8 cellular contexts compared by ENCODE assay signal in the genomic region with DNA sequence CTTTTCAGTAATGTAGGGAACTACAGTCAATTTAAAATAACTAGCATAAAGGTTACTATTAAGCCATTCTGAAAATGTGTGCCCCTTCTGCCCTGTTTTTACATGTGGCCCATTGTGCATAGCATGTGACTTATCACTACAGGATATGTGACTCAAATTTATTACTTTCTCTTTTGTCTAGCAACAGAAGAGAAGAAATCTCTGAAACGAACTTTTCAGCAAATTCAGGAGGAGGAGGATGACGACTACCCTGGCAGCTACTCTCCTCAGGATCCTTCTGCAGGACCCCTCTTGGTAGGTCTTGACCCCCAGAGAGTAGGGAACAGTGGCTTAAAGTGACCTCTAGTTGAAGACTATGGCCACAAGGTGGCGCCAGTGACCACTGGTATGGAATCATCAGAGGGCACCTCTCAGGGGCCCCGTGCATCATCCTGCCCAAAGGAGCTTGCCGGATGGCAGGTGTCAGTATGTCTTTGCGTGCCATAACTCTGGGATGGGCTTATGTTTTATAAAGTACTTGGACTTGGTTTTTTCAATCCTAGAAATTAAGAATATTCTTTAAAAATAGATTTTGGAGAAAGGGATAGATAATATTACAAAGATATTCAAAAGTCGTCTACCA. TPM values are rescaled to one million over a fixed set of nuclear protein-coding genes. Genes with fewer than 3 reads are reported as not detected.
DNase-seq lines count a peak whose midpoint lies in the region; ATAC-seq, FAIRE-seq and TF ChIP-seq lines count a peak whose summit lies in the region.

No MANE protein-coding gene starts in this region.

- no peak overlapping the region for H4K5ac ChIP-seq in H1 (ENCODE audit: insufficient read length, low read depth, low read length)

- H4K20me1 ChIP-seq in H1 (replicated peaks in 1 of 2; ENCODE audit: control insufficient read depth in 1 of 2, insufficient read depth in 2 of 2, low read length in 2 of 2) = peaks cover 0 to 8% of the 10 kb centered on the region in 2 experiments

- H3K4me3 ChIP-seq in H1 (ENCODE audit: extremely low read depth in 1 of 4, insufficient read depth in 2 of 4, low read depth in 3 of 4, low read length in 4 of 4) = no peak overlapping the region

- no peak overlapping the region for H2BK120ac ChIP-seq in H1 (replicated peaks; ENCODE audit: low read depth, low read length)

- TF ChIP-seq CTCF in GM12874 (IDR thresholded peaks at IDR 0.05; ENCODE audit: insufficient read depth, low read depth, low read length) = peak; percentile 70
- peak; percentile 72 to 94 (median 90) for TF ChIP-seq CTCF in H1 (IDR thresholded peaks at IDR 0.05; ENCODE audit: control extremely low read depth in 1 of 3, insufficient read depth in 1 of 3, low read depth in 1 of 3, low read length in 3 of 3)

- H3K18ac ChIP-seq in H1 (ENCODE audit: extremely low read depth, low read length) = no peak overlapping the region

- no peaks in the 10 kb centered on the region for H3K9me3 ChIP-seq in H1 (ENCODE audit: insufficient read depth in 2 of 2, low read depth in 1 of 2, low read length in 1 of 2)

- H3K9ac ChIP-seq in H1 (replicated peaks in 1 of 4; ENCODE audit: extremely low read depth in 1 of 4, low read depth in 3 of 4, low read length in 3 of 4) = no peak overlapping the region

- ATAC-seq in HG03442 (IDR thresholded peaks at IDR 0.05; ENCODE audit: unreplicated experiment) = no peak

- no peak overlapping the region for H2BK5ac ChIP-seq in H1 (ENCODE audit: low read depth, low read length)

- no peak overlapping the region for H3K14ac ChIP-seq in H1 (ENCODE audit: insufficient read length)

- no peak overlapping the region for H3K4me2 ChIP-seq in H1 (ENCODE audit: insufficient read depth in 1 of 2, low read depth in 2 of 2, low read length in 2 of 2)

- 53% methylated on average over 7 of the region's 7 CpGs; no CpG with 5 or more reads in 1 of the 2 experiments for WGBS in H1 (ENCODE audit: extremely low coverage in 1 of 2, insufficient coverage in 1 of 2, insufficient read length in 1 of 2, insufficient replicate concordance in 2 of 2, low coverage in 1 of 2, low lambda C conversion rate in 2 of 2, missing lambda C conversion rate in 1 of 2), 2 experiments

- FAIRE-seq in H1 (lab: Jason Lieb, UNC) = peak; percentile 74

- CTCF ChIA-PET in H1 (lab: Charles Lee; ENCODE audit: partially characterized antibody) = interaction anchor here (0.5 to 9.9 kb wide), 45 partner anchors 9 to 493 kb away, joined by 3 to 134 read pairs (median 3); no protein-coding TSS in a partner anchor

- H3K79me1 ChIP-seq in H1 (ENCODE audit: low read depth, low read length) = no peaks in the 10 kb centered on the region; the same call in 1 of the 2 replicates

- no peak for TF ChIP-seq POLR2A in H1 (IDR thresholded peaks at IDR 0.05; ENCODE audit: control extremely low read depth in 1 of 2, low read depth in 2 of 2, low read length in 2 of 2)

- peak; percentile 85 to 90 for TF ChIP-seq RAD21 in H1 (IDR thresholded peaks at IDR 0.05 in 1 of 2, conservative IDR thresholded peaks at IDR 0.05 in 1 of 2; ENCODE audit: low read depth in 2 of 2, low read length in 2 of 2)

- H2BK12ac ChIP-seq in H1 (ENCODE audit: low read depth, low read length) = no peak overlapping the region

- no peak overlapping the region for H2BK20ac ChIP-seq in H1 (ENCODE audit: low read length)

- peaks cover 12 to 45% (median 31%) of the 10 kb centered on the region in 4 experiments for H3K36me3 ChIP-seq in H1 (ENCODE audit: control insufficient read depth in 2 of 4, insufficient read depth in 4 of 4, low read length in 3 of 4)

- H2AK5ac ChIP-seq in H1 (ENCODE audit: low read depth, low read length) = no peak overlapping the region

- peak; percentile 88 for DNase-seq in HPDE6-E6E7 (ENCODE audit: extremely low spot score)
- DNase-seq in NK-92 treated with Interleukin-12 subunit alpha and Interleukin-12 subunit beta, amount 100 ng/mL, for 24 hours (lab: John Stamatoyannopoulos, UW) = peak; percentile 55
- peak; percentile 88 for DNase-seq in activated CD8-positive, alpha-beta memory T cell treated with anti-CD3 and anti-CD28 coated beads for 24 hours
- DNase-seq in H1 (ENCODE audit: low read depth in 1 of 2, low spot score in 2 of 2) = peak in 1 of 2 experiments; percentile 92
- peak; percentile 92 for DNase-seq in mesenteric fat pad (ENCODE audit: low spot score)
- DNase-seq in stimulated activated CD8-positive, alpha-beta memory T cell treated with anti-CD3 and anti-CD28 coated beads, Interleukin-4, amount 100 ng/mL, for 24 hours (ENCODE audit: low read depth) = peak; percentile 50

- no peak overlapping the region for H3K23ac ChIP-seq in H1 (ENCODE audit: insufficient read length)

- no peak overlapping the region for H2BK15ac ChIP-seq in H1 (ENCODE audit: low read length)

- peaks cover 0 to 20% of the 10 kb centered on the region in 2 experiments; a peak in 2 of 4 replicates for H3K79me2 ChIP-seq in H1 (ENCODE audit: control insufficient read depth in 1 of 2, insufficient read depth in 2 of 2, low read length in 2 of 2)

- H3K56ac ChIP-seq in H1 (replicated peaks; ENCODE audit: insufficient read length, low read depth, low read length) = no peak overlapping the region

- no peak for TF ChIP-seq EP300 in H1 (IDR thresholded peaks at IDR 0.05; ENCODE audit: borderline replicate concordance in 1 of 2, low read depth in 2 of 2, low read length in 2 of 2)

- no peak overlapping the region for H3K4ac ChIP-seq in H1 (replicated peaks; ENCODE audit: insufficient read length, low read depth, low read length)

- no peak overlapping the region for H4K91ac ChIP-seq in H1 (replicated peaks; ENCODE audit: insufficient read length, low read length)

- H4K8ac ChIP-seq in H1 (ENCODE audit: extremely low read depth, insufficient read depth, low read length) = no peak overlapping the region

- no peaks in the 10 kb centered on the region; the same call in 1 of the 2 replicates for H3K23me2 ChIP-seq in H1 (ENCODE audit: low read depth, low read length)

- H2AFZ ChIP-seq in H1 (ENCODE audit: low read length) = no peak overlapping the region

- H3K27ac ChIP-seq in H1 (ENCODE audit: low read depth, low read length) = no peak overlapping the region

- no peaks in the 10 kb centered on the region for H3K27me3 ChIP-seq in H1 (replicated peaks in 1 of 4; ENCODE audit: control insufficient read depth in 3 of 4, extremely low read depth in 1 of 4, insufficient read depth in 3 of 4, low read length in 3 of 4)

- POLR2A ChIA-PET in H1 (lab: Charles Lee; ENCODE audit: partially characterized antibody) = interaction anchor here (1.0 to 1.2 kb wide), 2 partner anchors 13 to 24 kb away, joined by 3 read pairs; a partner anchor contains a TSS

- no peaks in the 10 kb centered on the region for H3K4me1 ChIP-seq in H1 (replicated peaks in 1 of 4; ENCODE audit: control insufficient read depth in 3 of 4, insufficient read depth in 4 of 4, low read length in 3 of 4)

TF ChIP-seq in H1, 55 proteins besides CTCF, POLR2A, EP300 and RAD21:
- TF ChIP-seq SUZ12 (IDR thresholded peaks at IDR 0.05; ENCODE audit: low read length) (no peak), TEAD4 (IDR thresholded peaks at IDR 0.05; ENCODE audit: low read depth, low read length) (peak; percentile 16; the same call in 1 of the 2 replicates)
- TF ChIP-seq, protein P1, sequence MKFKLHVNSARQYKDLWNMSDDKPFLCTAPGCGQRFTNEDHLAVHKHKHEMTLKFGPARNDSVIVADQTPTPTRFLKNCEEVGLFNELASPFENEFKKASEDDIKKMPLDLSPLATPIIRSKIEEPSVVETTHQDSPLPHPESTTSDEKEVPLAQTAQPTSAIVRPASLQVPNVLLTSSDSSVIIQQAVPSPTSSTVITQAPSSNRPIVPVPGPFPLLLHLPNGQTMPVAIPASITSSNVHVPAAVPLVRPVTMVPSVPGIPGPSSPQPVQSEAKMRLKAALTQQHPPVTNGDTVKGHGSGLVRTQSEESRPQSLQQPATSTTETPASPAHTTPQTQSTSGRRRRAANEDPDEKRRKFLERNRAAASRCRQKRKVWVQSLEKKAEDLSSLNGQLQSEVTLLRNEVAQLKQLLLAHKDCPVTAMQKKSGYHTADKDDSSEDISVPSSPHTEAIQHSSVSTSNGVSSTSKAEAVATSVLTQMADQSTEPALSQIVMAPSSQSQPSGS (IDR thresholded peaks at IDR 0.05; ENCODE audit: low read length) = 0 out of 2 replicates have a peak, but pooled peaks have one; percentile 34
TF ChIP-seq in H1: peak in this region for 2.

RNA-seq across cellular contexts. Expression of a gene that starts 23.9 kb away (rescaled TPM):
- total RNA-seq in H1 (2021; fragmentation: NEBNext Ultra II Directional; extraction: Animal tissue kit (Norgen Biotek cat#: 25700)) = 17.7 and 20.9 TPM in 2 replicates
- polyA plus RNA-seq in H1 (2011; rRNA removed) = 10.1 and 10.3 TPM in 2 replicates
- 11.6 TPM for polyA plus RNA-seq in H1 (2011; cell fraction: cytosol; rRNA removed)
- polyA plus RNA-seq in H1 (2011; cell fraction: nucleus; rRNA removed) = 12.1 TPM
- polyA plus RNA-seq in H1 (2012, experiment 1 of 2) = 9.4 to 14.2 TPM (median 12.0 TPM) in 4 replicates
- polyA plus RNA-seq in H1 (2012, experiment 2 of 2) = 6.2 TPM
- polyA plus RNA-seq in H1 (2013, experiment 1 of 2) = 15.7 TPM
- 16.5 TPM for polyA plus RNA-seq in H1 (2013, experiment 2 of 2)
- polyA minus RNA-seq in H1 (2011; rRNA and poly(A)+ RNA removed) = 14.9 and 17.4 TPM in 2 replicates
- polyA minus RNA-seq in H1 (2011; cell fraction: cytosol; rRNA and poly(A)+ RNA removed) = 21.7 TPM
- 33.8 TPM for polyA minus RNA-seq in H1 (2011; cell fraction: nucleus; rRNA and poly(A)+ RNA removed)
- 24.4 TPM for total RNA-seq in mesenteric fat pad

RNA-seq across cellular contexts. Expression of a gene that starts 24.2 kb away (rescaled TPM):
- total RNA-seq in H1 (2021; fragmentation: NEBNext Ultra II Directional; extraction: Animal tissue kit (Norgen Biotek cat#: 25700)) = 47.0 TPM in 2 replicates
- 34.1 and 38.7 TPM in 2 replicates for polyA plus RNA-seq in H1 (2011; rRNA removed)
- polyA plus RNA-seq in H1 (2011; cell fraction: cytosol; rRNA removed) = 36.0 TPM
- polyA plus RNA-seq in H1 (2011; cell fraction: nucleus; rRNA removed) = 46.9 TPM
- 38.2 to 42.6 TPM (median 41.6 TPM) in 4 replicates for polyA plus RNA-seq in H1 (2012, experiment 1 of 2)
- polyA plus RNA-seq in H1 (2012, experiment 2 of 2) = 9.6 TPM
- 27.7 TPM for polyA plus RNA-seq in H1 (2013, experiment 1 of 2)
- polyA plus RNA-seq in H1 (2013, experiment 2 of 2) = 26.1 TPM
- polyA minus RNA-seq in H1 (2011; rRNA and poly(A)+ RNA removed) = 107 and 112 TPM in 2 replicates
- 39.5 TPM for polyA minus RNA-seq in H1 (2011; cell fraction: cytosol; rRNA and poly(A)+ RNA removed)
- 62.0 TPM for polyA minus RNA-seq in H1 (2011; cell fraction: nucleus; rRNA and poly(A)+ RNA removed)
- total RNA-seq in mesenteric fat pad = 10.9 TPM
